8 cellular contexts compared by ENCODE assay signal in the genomic region with DNA sequence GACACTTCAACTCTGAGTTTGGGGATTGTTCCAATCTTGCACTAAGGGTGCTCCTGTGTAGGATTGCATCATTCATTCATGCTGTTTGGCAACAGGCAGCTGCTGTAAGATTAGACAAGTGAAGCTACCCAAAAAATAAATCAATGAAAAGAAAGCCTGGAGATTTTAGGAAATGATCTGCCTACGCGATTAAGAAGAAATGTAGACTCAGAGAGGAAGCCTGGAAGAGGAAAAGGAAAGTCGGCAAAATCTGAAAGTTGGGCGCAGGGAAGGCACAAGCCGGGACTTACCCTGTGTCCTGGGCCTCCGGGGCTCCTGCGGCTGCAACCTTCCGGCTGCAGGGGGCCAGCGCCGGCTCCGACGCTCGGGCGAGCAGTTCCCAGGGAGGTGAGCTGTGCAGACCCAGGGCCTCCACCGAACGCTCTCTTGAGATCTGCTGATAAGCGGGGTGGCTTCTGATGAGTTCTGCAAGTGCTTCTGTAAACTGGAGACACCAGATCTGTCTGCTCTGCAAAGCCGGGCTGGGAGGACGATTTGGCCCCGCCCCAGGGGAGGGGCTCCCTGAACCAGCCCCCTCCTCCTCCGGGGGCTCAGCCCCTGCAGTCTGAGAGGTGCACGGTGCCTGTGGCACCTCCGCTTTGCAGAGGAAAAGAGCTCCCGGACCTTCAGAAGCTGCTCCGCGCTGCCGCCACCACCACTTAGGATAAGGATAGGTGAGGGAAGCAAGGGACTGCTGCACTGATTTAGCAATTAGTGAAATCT. TPM values are rescaled to one million over a fixed set of nuclear protein-coding genes. Genes with fewer than 3 reads are reported as not detected.
DNase-seq lines count a peak whose midpoint lies in the region; ATAC-seq and TF ChIP-seq lines count a peak whose summit lies in the region.

No MANE protein-coding gene starts in this region.

- intact Hi-C loops in right cardiac atrium (cut with DNase I) = no loop called here

- H3K4me1 ChIP-seq in adipocyte (ENCODE audit: control insufficient read depth, insufficient read depth, low read length) = peaks cover 11% of the 10 kb centered on the region
- no peaks in the 10 kb centered on the region for H3K4me1 ChIP-seq in right cardiac atrium (ENCODE audit: control insufficient read depth, insufficient read depth, low read length)

- 1% methylated on average over 27 of the region's 27 CpGs for WGBS in right cardiac atrium

- peak; percentile 39 for TF ChIP-seq CTCF in GM12873 (IDR thresholded peaks at IDR 0.05; ENCODE audit: insufficient read depth, low read depth, low read length, missing control alignments)

- peaks cover 11% of the 10 kb centered on the region for H3K36me3 ChIP-seq in adipocyte (ENCODE audit: control insufficient read depth, insufficient read depth, low read length, severe bottlenecking)

- DNase-seq in NCI-H1048 (lab: John Stamatoyannopoulos, UW) (peak; percentile 48), SW480 (ENCODE audit: low spot score) (peak; percentile 89), adipocyte (ENCODE audit: low read depth) (peak; percentile 89), right cardiac atrium (peak; percentile 39 to 82 (median 80)), renal cortical epithelial cell (ENCODE audit: low read depth) (peak; percentile 63), mesenteric fat pad (ENCODE audit: low spot score) (no peak)

- ATAC-seq in HG02588 (IDR thresholded peaks at IDR 0.05; ENCODE audit: unreplicated experiment) (peak; percentile 97), right cardiac atrium (peak; percentile 89 to 92)

- peak overlapping the region; percentile 82 for H3K9ac ChIP-seq in adipocyte (ENCODE audit: low read length)

- H3K4me3 ChIP-seq in adipocyte (ENCODE audit: low read length) (peak overlapping the region; percentile 91), right cardiac atrium (ENCODE audit: low read length) (peak overlapping the region; percentile 74)

- H3K27me3 ChIP-seq in adipocyte (replicated peaks; ENCODE audit: control insufficient read depth, insufficient read depth, low read length) (no peaks in the 10 kb centered on the region), right cardiac atrium (ENCODE audit: control insufficient read depth, insufficient read depth) (no peaks in the 10 kb centered on the region)

- peak overlapping the region; percentile 15 for H3K27ac ChIP-seq in right cardiac atrium (ENCODE audit: low read length)

- H3K9me3 ChIP-seq in adipocyte (ENCODE audit: control insufficient read depth, low read length) = no peaks in the 10 kb centered on the region
- H3K9me3 ChIP-seq in right cardiac atrium (ENCODE audit: control insufficient read depth, low read length) = no peaks in the 10 kb centered on the region

RNA-seq across cellular contexts. Expression of a gene that starts 17.4 kb away (rescaled TPM):
- total RNA-seq in right cardiac atrium = 10 to 100 TPM; 10.8 to 19.1 (median 13.4) TPM
- 6.5 TPM for polyA plus RNA-seq in right cardiac atrium
- total RNA-seq in renal cortical epithelial cell = 42.7 and 90.6 TPM in 2 replicates
- 7.5 TPM for total RNA-seq in mesenteric fat pad

RNA-seq across cellular contexts. Expression of a gene that starts 17.7 kb away (rescaled TPM):
- total RNA-seq in right cardiac atrium (10 to 100 TPM; 58.5 to 72.6 (median 69.5) TPM), renal cortical epithelial cell (184 and 264 TPM in 2 replicates), mesenteric fat pad (99.8 TPM)
- polyA plus RNA-seq in right cardiac atrium = 79.0 TPM

RNA-seq across cellular contexts. Expression of a gene that starts 30.2 kb away (rescaled TPM):
- total RNA-seq in right cardiac atrium (10 to 100 TPM; 42.7 to 50.0 (median 44.4) TPM), renal cortical epithelial cell (130 and 194 TPM in 2 replicates), mesenteric fat pad (106 TPM)
- 39.8 TPM for polyA plus RNA-seq in right cardiac atrium

RNA-seq across cellular contexts. Expression of a gene that starts 58.9 kb away (rescaled TPM):
- total RNA-seq in right cardiac atrium (10 to 100 TPM; 22.6 to 50.4 (median 29.6) TPM), renal cortical epithelial cell (0.15 TPM in 1 of 2 replicates, not detected in the other), mesenteric fat pad (2.8 TPM)
- 24.5 TPM for polyA plus RNA-seq in right cardiac atrium
